In genomic region chr15:74364936-74365618, GRCh38 we compare ENCODE assay signal across 10 cellular contexts. TPM values are rescaled to one million over a fixed set of nuclear protein-coding genes. Genes with fewer than 3 reads are reported as not detected.
DNase-seq lines count a peak whose midpoint lies in the region; TF ChIP-seq lines count a peak whose summit lies in the region.
"Had no signal": no experiment of that assay in that cellular context is flagged by ENCODE, and none has a peak within 500 bp of the region (broad histone marks: within the 10 kb centered on the region; RNA-seq: fewer than 3 reads in every experiment).

No MANE protein-coding gene starts in this region.

- peak overlapping the region; percentile 81 for H3K4me3 Mint-ChIP-seq in neural progenitor cell

- intact Hi-C loops in A673 (cut with micrococcal nuclease; ENCODE audit: unreplicated experiment): no loop called here

- no peak for TF ChIP-seq POLR2A in Peyer's patch (IDR thresholded peaks at IDR 0.05)

- DNase-seq in BJ (ENCODE audit: low read depth) (no peak), Peyer's patch (peak in 1 of 3 donors; percentile 20), fibroblast of lung (ENCODE audit: low read depth in 2 of 2) (no peak), neural progenitor cell (ENCODE audit: low spot score) (no peak), A673 (ENCODE audit: low spot score) (no peak), NCI-H524 treated with DMSO at 0.1 percent for 48 hours (lab: John Stamatoyannopoulos, UW) (no peak), DMS79 (lab: John Stamatoyannopoulos, UW) (no peak), NCI-H82 treated with DMSO at 0.1 percent for 48 hours (lab: John Stamatoyannopoulos, UW; ENCODE audit: unreplicated experiment) (no peak)

- H3K27me3 Mint-ChIP-seq in neural progenitor cell (ENCODE audit: insufficient read depth, low read depth): peaks cover 20% of the 10 kb centered on the region

- H3K4me3 ChIP-seq in BJ (ENCODE audit: low read depth, low read length) (peak overlapping the region; percentile 56), Peyer's patch (peak overlapping the region in 3 of 4 donors; percentile 30 to 61 (median 52)), fibroblast of lung (replicated peaks in 1 of 4; ENCODE audit: control extremely low read depth in 1 of 4, insufficient read depth in 1 of 4, low read depth in 3 of 4, low read length in 4 of 4) (peak overlapping the region in 2 of 4 experiments; percentile 62), neural progenitor cell (peak overlapping the region; percentile 59), A673 (ENCODE audit: low read depth, low read length, poor library complexity, severe bottlenecking) (no peak overlapping the region)
- H3K4me3 ChIP-seq: K562 had no signal

- TF ChIP-seq CTCF in BJ (IDR thresholded peaks at IDR 0.05; ENCODE audit: insufficient read depth, low read depth, low read length) (no peak), Peyer's patch (IDR thresholded peaks at IDR 0.05) (no peak), fibroblast of lung (conservative IDR thresholded peaks at IDR 0.05 in 1 of 2, IDR thresholded peaks at IDR 0.05 in 1 of 2; ENCODE audit: low read depth in 1 of 2, low read length in 2 of 2) (no peak), neural progenitor cell (IDR thresholded peaks at IDR 0.05) (no peak), A673 (conservative IDR thresholded peaks at IDR 0.05; ENCODE audit: low read depth, low read length) (no peak)

- H3K4me1 ChIP-seq in Peyer's patch (peaks cover 0 to 5% (median 2%) of the 10 kb centered on the region in 4 donors), fibroblast of lung (ENCODE audit: control insufficient read depth, extremely low read depth, insufficient read depth, low read length) (no peaks in the 10 kb centered on the region), neural progenitor cell (peaks cover 8% of the 10 kb centered on the region), A673 (ENCODE audit: insufficient read depth, low read length, poor library complexity, severe bottlenecking) (no peaks in the 10 kb centered on the region)

- POLR2A ChIA-PET in BJ (lab: Charles Lee): interaction anchor here (0.5 kb wide), 1 partner anchor 176 kb away, joined by 4 read pairs; the partner anchor contains the start of gene ARID3B
- POLR2A ChIA-PET in A673 (lab: Charles Lee; ENCODE audit: low non-redundant PET): no interaction called here

- no peaks in the 10 kb centered on the region for H3K9me3 Mint-ChIP-seq in neural progenitor cell

- H3K9me3 ChIP-seq in Peyer's patch: no peaks in the 10 kb centered on the region
- no peaks in the 10 kb centered on the region for H3K9me3 ChIP-seq in fibroblast of lung (ENCODE audit: control insufficient read depth, insufficient read depth, low read depth, low read length)
- no peaks in the 10 kb centered on the region for H3K9me3 ChIP-seq in neural progenitor cell (ENCODE audit: low read depth)
- H3K9me3 ChIP-seq in A673 (ENCODE audit: low read depth, low read length, poor library complexity, severe bottlenecking): no peaks in the 10 kb centered on the region

- BruUV-seq in A673 (replicated peaks; lab: Mats Ljungman, UMichigan): no TSS peak

- H3K27me3 ChIP-seq in BJ (ENCODE audit: control insufficient read depth, insufficient read depth, low read length) (no peaks in the 10 kb centered on the region; the same call in 1 of the 2 replicates), Peyer's patch (no peaks in the 10 kb centered on the region), fibroblast of lung (ENCODE audit: control insufficient read depth, insufficient read depth, low read length) (no peaks in the 10 kb centered on the region), neural progenitor cell (peaks cover 73% of the 10 kb centered on the region), A673 (replicated peaks; ENCODE audit: insufficient read depth, low read depth, low read length, poor library complexity) (peaks cover 29% of the 10 kb centered on the region)

- peak overlapping the region; percentile 77 for H2AFZ ChIP-seq in fibroblast of lung (ENCODE audit: low read length)
- peak overlapping the region; percentile 99 for H2AFZ ChIP-seq in neural progenitor cell (replicated peaks)

- H4K20me1 ChIP-seq in fibroblast of lung (ENCODE audit: control insufficient read depth, extremely low read depth, insufficient read depth, low read length) (no peaks in the 10 kb centered on the region), neural progenitor cell (ENCODE audit: low read depth) (no peaks in the 10 kb centered on the region)

- H3K36me3 ChIP-seq in BJ (ENCODE audit: control insufficient read depth, insufficient read depth, low read length): no peaks in the 10 kb centered on the region
- no peaks in the 10 kb centered on the region for H3K36me3 ChIP-seq in Peyer's patch
- no peaks in the 10 kb centered on the region for H3K36me3 ChIP-seq in fibroblast of lung (ENCODE audit: control insufficient read depth, insufficient read depth, low read length)
- no peaks in the 10 kb centered on the region for H3K36me3 ChIP-seq in neural progenitor cell
- no peaks in the 10 kb centered on the region for H3K36me3 ChIP-seq in A673 (ENCODE audit: insufficient read depth, low read length, poor library complexity, severe bottlenecking)

- H3K27ac ChIP-seq in Peyer's patch: peak overlapping the region in 2 of 4 donors; percentile 11 to 52
- H3K27ac ChIP-seq in fibroblast of lung (ENCODE audit: insufficient read depth, low read length): no peak overlapping the region
- no peak overlapping the region for H3K27ac ChIP-seq in neural progenitor cell
- H3K27ac ChIP-seq in A673 (ENCODE audit: low read depth, low read length, poor library complexity, severe bottlenecking): no peak overlapping the region
- H3K27ac ChIP-seq: RWPE1 had no signal

- H3K9ac ChIP-seq in fibroblast of lung (ENCODE audit: insufficient read depth, low read length) (no peak overlapping the region), neural progenitor cell (no peak overlapping the region)

- H3K27ac Mint-ChIP-seq in neural progenitor cell: peak overlapping the region; percentile 13

- peaks cover 13% of the 10 kb centered on the region for H3K4me1 Mint-ChIP-seq in neural progenitor cell

- H3K4me2 ChIP-seq in fibroblast of lung (ENCODE audit: extremely low read depth, insufficient read depth, low read length) (peak overlapping the region; percentile 85), neural progenitor cell (peak overlapping the region; percentile 94)

- CTCF ChIA-PET in BJ (lab: Yijun Ruan, JAX): interaction anchor here (2.8 to 26.7 kb wide), 2 partner anchors 8 to 70 kb away, joined by 10 to 622 read pairs; partner anchors contain the start of gene SEMA7A
- CTCF ChIA-PET in A673 (lab: Charles Lee): interaction anchor here (0.6 kb wide), 1 partner anchor 124 kb away, joined by 7 read pairs; no protein-coding TSS in a partner anchor

- no peaks in the 10 kb centered on the region for H3K36me3 Mint-ChIP-seq in neural progenitor cell

- H3K79me2 ChIP-seq in fibroblast of lung (ENCODE audit: control insufficient read depth, insufficient read depth, low read length) (no peaks in the 10 kb centered on the region), neural progenitor cell (ENCODE audit: low read depth) (no peaks in the 10 kb centered on the region)

- peaks cover 8% of the 10 kb centered on the region for H3F3A ChIP-seq in neural progenitor cell (ENCODE audit: low read depth)

RNA-seq across cellular contexts. Expression of gene CYP11A1, which starts 2.4 kb away (rescaled TPM):
- polyA plus RNA-seq in BJ (2011; rRNA removed) (0.63 and 0.70 TPM in 2 replicates), fibroblast of lung (0.05 and 0.07 TPM in 2 replicates)
- polyA minus RNA-seq in BJ (2011; rRNA and poly(A)+ RNA removed): 0.33 and 0.46 TPM in 2 replicates
- total RNA-seq in Peyer's patch (1 to 10 TPM in 3 of 4 donors, under 1 TPM in 1; 0.88 to 6.6 (median 3.3) TPM), fibroblast of lung (0.33 and 0.51 TPM in 2 replicates), neural progenitor cell (ENCODE audit: low replicate concordance) (0.99 and 1.1 TPM in 2 replicates), A673 (2021) (not detected in 2 replicates)
- 0.15 TPM in 1 of 2 replicates, not detected in the other for polyA plus RNA-seq in fibroblast of lung (2012)
- polyA minus RNA-seq in fibroblast of lung (ENCODE audit: low replicate concordance): 3.1 TPM in 1 of 2 replicates, not detected in the other
